In genomic region chr6:76764057-76764456, GRCh38 we compare ENCODE assay signal across 8 cellular contexts.
"Had no signal": no experiment of that assay in that cellular context is flagged by ENCODE, and none has a peak within 500 bp of the region (broad histone marks: within the 10 kb centered on the region; RNA-seq: fewer than 3 reads in every experiment).

No MANE protein-coding gene starts in this region.

- H3K4me1 ChIP-seq: HAP-1 had no signal

- FAIRE-seq: HepG2 had no signal

- H3K4me3 ChIP-seq: GM23248, HAP-1 had no signal

- H3K27ac ChIP-seq: GM23248, HL-60 had no signal

- H3K9me3 ChIP-seq: HAP-1 had no signal

- ATAC-seq: HCT116, HepG2 had no signal

- DNase-seq: GM23248, GOT3, H7, KBM-7 had no signal

- H3K36me3 ChIP-seq: HAP-1 had no signal
